In genomic region chr20:49603209-49603627, GRCh38 we compare ENCODE assay signal across 1 cellular context.
TF ChIP-seq lines count a peak whose summit lies in the region.

No MANE protein-coding gene starts in this region.

TF ChIP-seq in HepG2, 621 proteins besides CTCF, POLR2A, EP300 and RAD21 (continued from another document and continues in another):
- TF ChIP-seq SP140L (CRISPR knock-in tag; IDR thresholded peaks at IDR 0.05; ENCODE audit: borderline replicate concordance) (0 out of 2 replicates have a peak, but pooled peaks have one; percentile 51), MXD4 (CRISPR knock-in tag; IDR thresholded peaks at IDR 0.05) (peak; percentile 44; the same call in 1 of the 2 replicates), ZNF672 (CRISPR knock-in tag; IDR thresholded peaks at IDR 0.05) (peak; percentile 94; the same call in 1 of the 2 replicates), CBX5 (CRISPR knock-in tag; IDR thresholded peaks at IDR 0.05; ENCODE audit: borderline replicate concordance) (peak; percentile 39; the same call in 1 of the 2 replicates), ARHGAP35 (CRISPR knock-in tag; IDR thresholded peaks at IDR 0.05; ENCODE audit: borderline replicate concordance) (no peak; the same call in 1 of the 2 replicates), GMEB2 (CRISPR knock-in tag; IDR thresholded peaks at IDR 0.05; ENCODE audit: low read depth) (no peak), ZNF777 (CRISPR knock-in tag; IDR thresholded peaks at IDR 0.05) (no peak), ZNF264 (CRISPR knock-in tag; IDR thresholded peaks at IDR 0.05) (no peak), KLF16 (CRISPR knock-in tag; IDR thresholded peaks at IDR 0.05) (0 out of 4 replicates have a peak, but pooled peaks of 1 of the 2 experiments have one; percentile 23), ZUFSP (CRISPR knock-in tag; IDR thresholded peaks at IDR 0.05; ENCODE audit: borderline replicate concordance) (no peak), BORCS8-MEF2B (CRISPR knock-in tag; IDR thresholded peaks at IDR 0.05) (no peak), MLX (CRISPR knock-in tag; IDR thresholded peaks at IDR 0.05) (0 out of 2 replicates have a peak, but pooled peaks have one; percentile 17), MXD3 (CRISPR knock-in tag; IDR thresholded peaks at IDR 0.05) (no peak; the same call in 1 of the 2 replicates), ZNF160 (CRISPR knock-in tag; IDR thresholded peaks at IDR 0.05) (no peak), BRF2 (CRISPR knock-in tag; IDR thresholded peaks at IDR 0.05) (no peak), ZSCAN21 (CRISPR knock-in tag; IDR thresholded peaks at IDR 0.05; ENCODE audit: borderline replicate concordance) (peak; percentile 20; the same call in 1 of the 2 replicates), ZNF597 (CRISPR knock-in tag; IDR thresholded peaks at IDR 0.05) (no peak), FOSL1 (CRISPR knock-in tag; IDR thresholded peaks at IDR 0.05; ENCODE audit: borderline replicate concordance) (no peak), ZNF768 (CRISPR knock-in tag; IDR thresholded peaks at IDR 0.05) (0 out of 2 replicates have a peak, but pooled peaks have one; percentile 27), DRAP1 (CRISPR knock-in tag; IDR thresholded peaks at IDR 0.05) (no peak), ZFP91 (CRISPR knock-in tag; IDR thresholded peaks at IDR 0.05; ENCODE audit: borderline replicate concordance) (peak; percentile 57; the same call in 1 of the 2 replicates), PITX1 (CRISPR knock-in tag; IDR thresholded peaks at IDR 0.05) (0 out of 2 replicates have a peak, but pooled peaks have one; percentile 61), FOXO4 (CRISPR knock-in tag; conservative IDR thresholded peaks at IDR 0.05) (no peak), NKX3-1 (CRISPR knock-in tag; IDR thresholded peaks at IDR 0.05) (no peak), FIP1L1 (IDR thresholded peaks at IDR 0.05; ENCODE audit: borderline replicate concordance, insufficient read depth, low read depth, low read length) (no peak), ZNF563 (CRISPR knock-in tag; IDR thresholded peaks at IDR 0.05) (no peak), TRAFD1 (CRISPR knock-in tag; IDR thresholded peaks at IDR 0.05; ENCODE audit: borderline replicate concordance) (no peak; the same call in 1 of the 2 replicates), SIN3A (IDR thresholded peaks at IDR 0.05; ENCODE audit: borderline replicate concordance, low read depth, low read length) (no peak), TRIM22 (IDR thresholded peaks at IDR 0.05) (no peak), CHD2 (IDR thresholded peaks at IDR 0.05; ENCODE audit: low read depth, low read length) (no peak), TBX3 (IDR thresholded peaks at IDR 0.05; ENCODE audit: borderline replicate concordance) (no peak), DMTF1 (CRISPR knock-in tag; IDR thresholded peaks at IDR 0.05) (no peak), FOXA3 (CRISPR knock-in tag; IDR thresholded peaks at IDR 0.05) (peak; percentile 42; the same call in 1 of the 2 replicates), GMEB1 (CRISPR knock-in tag; IDR thresholded peaks at IDR 0.05; ENCODE audit: borderline replicate concordance) (no peak), SSRP1 (CRISPR knock-in tag; IDR thresholded peaks at IDR 0.05) (no peak), ZNF549 (CRISPR knock-in tag; IDR thresholded peaks at IDR 0.05) (no peak), POGK (CRISPR knock-in tag; conservative IDR thresholded peaks at IDR 0.05) (no peak), MIER2 (CRISPR knock-in tag; IDR thresholded peaks at IDR 0.05) (0 out of 2 replicates have a peak, but pooled peaks have one; percentile 44), ZNF816 (CRISPR knock-in tag; IDR thresholded peaks at IDR 0.05; ENCODE audit: borderline replicate concordance) (0 out of 2 replicates have a peak, but pooled peaks have one; percentile 38)
